ENCODE assay signal across 20 cellular contexts in the genomic region with DNA sequence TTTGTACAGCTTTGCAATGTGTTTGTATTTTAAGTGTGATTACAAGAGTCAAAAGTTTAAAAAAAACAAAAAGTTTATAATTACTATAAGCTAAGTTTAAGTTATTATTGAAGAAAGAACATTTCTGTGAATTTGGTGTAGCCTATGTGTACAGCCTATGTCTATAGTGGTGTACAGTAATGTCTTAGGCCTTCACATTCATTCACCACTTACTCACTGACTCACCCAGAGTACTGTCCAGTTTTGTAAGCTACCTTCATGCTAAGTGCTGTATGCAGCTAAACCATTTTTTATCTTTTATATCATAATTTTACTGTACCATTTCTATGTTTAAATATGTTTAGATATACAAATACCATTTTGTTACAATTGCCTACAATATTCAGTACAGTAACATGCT.
"Had no signal": no experiment of that assay in that cellular context is flagged by ENCODE, and none has a peak within 500 bp of the region (broad histone marks: within the 10 kb centered on the region; RNA-seq: fewer than 3 reads in every experiment).

No MANE protein-coding gene starts in this region.

- H3K36me3 ChIP-seq: left ventricle myocardium inferior, SJCRH30 had no signal

- H3K4me3 Mint-ChIP-seq: activated B cell treated with CpG ODN at 0.5 μM for 24 hours; activated CD4-positive, alpha-beta T cell treated with anti-CD3 and anti-CD28 coated beads, Interleukin-2, amount 10 ng/mL, durations not matched to agents 24 days and 14 days; activated naive CD8-positive, alpha-beta T cell treated with anti-CD3 and anti-CD28 coated beads, Interleukin-2, amount 10 ng/mL, durations not matched to agents 7 days and 5 days; memory B cell; naive thymus-derived CD8-positive, alpha-beta T cell; type B pancreatic cell had no signal

- H3K36me3 Mint-ChIP-seq: memory B cell; naive thymus-derived CD8-positive, alpha-beta T cell; type B pancreatic cell had no signal

- H3K27ac ChIP-seq: coronary artery, left ventricle myocardium inferior, SJCRH30, skin epidermis had no signal

- DNase-seq: activated B cell treated with CpG ODN at 0.5 μM for 24 hours; activated CD4-positive, alpha-beta T cell treated with anti-CD3 and anti-CD28 coated beads, Interleukin-2, amount 10 ng/mL, durations not matched to agents 24 days and 14 days; activated CD8-positive, alpha-beta memory T cell treated with anti-CD3 and anti-CD28 coated beads, Interleukin-2, amount 50 U/mL, for 48 hours; activated naive CD4-positive, alpha-beta T cell; activated naive CD8-positive, alpha-beta T cell treated with anti-CD3 and anti-CD28 coated beads, Interleukin-2, amount 10 ng/mL, durations not matched to agents 7 days and 5 days; caudate nucleus; effector memory CD4-positive, alpha-beta T cell; left ventricle myocardium inferior; naive thymus-derived CD8-positive, alpha-beta T cell; posterior cingulate gyrus; retina; SJCRH30; stimulated activated CD4-positive, alpha-beta T cell treated with anti-CD3 and anti-CD28 coated beads, Interleukin-4, amount 100 ng/mL, for 4 hours; stimulated activated CD8-positive, alpha-beta memory T cell treated with anti-CD3 and anti-CD28 coated beads, Interleukin-4, amount 100 ng/mL, for 48 hours; stimulated activated naive CD8-positive, alpha-beta T cell treated with anti-CD3 and anti-CD28 coated beads, Interleukin-15, Interleukin-2, amounts not matched to agents 100 U/mL and 50 U/mL, for 24 hours; T-helper 2 cell had no signal

- H3K9me3 Mint-ChIP-seq: activated B cell treated with CpG ODN at 0.5 μM for 24 hours; activated CD4-positive, alpha-beta T cell treated with anti-CD3 and anti-CD28 coated beads, Interleukin-2, amount 10 ng/mL, durations not matched to agents 24 days and 14 days; activated naive CD8-positive, alpha-beta T cell treated with anti-CD3 and anti-CD28 coated beads, Interleukin-2, amount 10 ng/mL, durations not matched to agents 7 days and 5 days; memory B cell; naive thymus-derived CD8-positive, alpha-beta T cell; type B pancreatic cell had no signal

- H3K27me3 Mint-ChIP-seq: activated B cell treated with CpG ODN at 0.5 μM for 24 hours; activated CD4-positive, alpha-beta T cell treated with anti-CD3 and anti-CD28 coated beads, Interleukin-2, amount 10 ng/mL, durations not matched to agents 24 days and 14 days; activated naive CD8-positive, alpha-beta T cell treated with anti-CD3 and anti-CD28 coated beads, Interleukin-2, amount 10 ng/mL, durations not matched to agents 7 days and 5 days; memory B cell; naive thymus-derived CD8-positive, alpha-beta T cell; type B pancreatic cell had no signal

- H3K27me3 ChIP-seq: SJCRH30 had no signal

- H3K4me1 Mint-ChIP-seq: activated CD4-positive, alpha-beta T cell treated with anti-CD3 and anti-CD28 coated beads, Interleukin-2, amount 10 ng/mL, durations not matched to agents 24 days and 14 days; memory B cell had no signal

- ATAC-seq: naive thymus-derived CD8-positive, alpha-beta T cell; stimulated activated naive CD8-positive, alpha-beta T cell treated with anti-CD3 and anti-CD28 coated beads, Interleukin-15, Interleukin-2, amounts not matched to agents 100 U/mL and 50 U/mL, for 24 hours had no signal

- H3K27ac Mint-ChIP-seq: activated B cell treated with CpG ODN at 0.5 μM for 24 hours; activated CD4-positive, alpha-beta T cell treated with anti-CD3 and anti-CD28 coated beads, Interleukin-2, amount 10 ng/mL, durations not matched to agents 24 days and 14 days; activated naive CD8-positive, alpha-beta T cell treated with anti-CD3 and anti-CD28 coated beads, Interleukin-2, amount 10 ng/mL, durations not matched to agents 7 days and 5 days; memory B cell; naive thymus-derived CD8-positive, alpha-beta T cell; type B pancreatic cell had no signal

- H3K4me3 ChIP-seq: coronary artery, left ventricle myocardium inferior, SJCRH30, skin epidermis had no signal
